Comparison of ENCODE assay signal across 26 cellular contexts in genomic region chr11:45710561-45710960, GRCh38. TPM values are rescaled to one million over a fixed set of nuclear protein-coding genes. Genes with fewer than 3 reads are reported as not detected.
"Had no signal": no experiment of that assay in that cellular context is flagged by ENCODE, and none has a peak within 500 bp of the region (broad histone marks: within the 10 kb centered on the region; RNA-seq: fewer than 3 reads in every experiment).

No MANE protein-coding gene starts in this region.

- H3K4me3 ChIP-seq: neural progenitor cell, ovary, psoas muscle, right lobe of liver, skin epidermis, smooth muscle cell, spleen, suprapubic skin, testis, tibial artery, transverse colon, upper lobe of right lung, uterus had no signal

- DNase-seq: natural killer cell; occipital lobe; ovary; posterior cingulate gyrus; psoas muscle; right cardiac atrium; right lobe of liver; spleen; stimulated activated CD4-positive, alpha-beta T cell treated with anti-CD3 and anti-CD28 coated beads, Interleukin-12 subunit alpha, Interleukin-12 subunit beta, amount 100 ng/mL, for 4 hours; stimulated activated CD4-positive, alpha-beta T cell treated with anti-CD3 and anti-CD28 coated beads, Interleukin-1b, Interleukin-23, amount 100 ng/mL, for 48 hours; stimulated activated CD4-positive, alpha-beta T cell treated with anti-CD3 and anti-CD28 coated beads, Interleukin-4, amount 100 ng/mL, for 1 hour; stimulated activated CD4-positive, alpha-beta T cell treated with anti-CD3 and anti-CD28 coated beads, Interleukin-4, amount 100 ng/mL, for 4 hours; stimulated activated CD8-positive, alpha-beta memory T cell treated with anti-CD3 and anti-CD28 coated beads, Interleukin-4, amount 100 ng/mL, for 48 hours; stimulated activated naive CD4-positive, alpha-beta T cell; stimulated activated naive CD8-positive, alpha-beta T cell treated with anti-CD3 and anti-CD28 coated beads, Interleukin-15, amount 100 ng/mL, for 72 hours; stimulated activated naive CD8-positive, alpha-beta T cell treated with anti-CD3 and anti-CD28 coated beads, Interleukin-15, Interleukin-2, amounts not matched to agents 100 U/mL and 50 U/mL, for 24 hours; testis; tibial artery; transverse colon; upper lobe of right lung; uterus had no signal

- ATAC-seq: natural killer cell; right cardiac atrium; stimulated activated memory B cell treated with anti-CD40 and anti-IgM and Interleukin-4, amounts not matched to agents 10 μg/mL and 1 μg/mL and 100 μg/mL, for 72 hours; stimulated activated naive CD8-positive, alpha-beta T cell treated with anti-CD3 and anti-CD28 coated beads, Interleukin-15, amount 100 ng/mL, for 72 hours; stimulated activated naive CD8-positive, alpha-beta T cell treated with anti-CD3 and anti-CD28 coated beads, Interleukin-15, Interleukin-2, amounts not matched to agents 100 U/mL and 50 U/mL, for 24 hours; upper lobe of right lung had no signal

- H3K36me3 ChIP-seq: neural progenitor cell, ovary, right lobe of liver, spleen, suprapubic skin, tibial artery, transverse colon, upper lobe of right lung, uterus had no signal

- H3K27me3 ChIP-seq: ovary, right lobe of liver, testis, uterus had no signal

RNA-seq across cellular contexts. Expression of gene CHST1, which starts 45.1 kb away (rescaled TPM):
- total RNA-seq: natural killer cell had no signal
